11 cellular contexts compared by ENCODE assay signal in the genomic region with DNA sequence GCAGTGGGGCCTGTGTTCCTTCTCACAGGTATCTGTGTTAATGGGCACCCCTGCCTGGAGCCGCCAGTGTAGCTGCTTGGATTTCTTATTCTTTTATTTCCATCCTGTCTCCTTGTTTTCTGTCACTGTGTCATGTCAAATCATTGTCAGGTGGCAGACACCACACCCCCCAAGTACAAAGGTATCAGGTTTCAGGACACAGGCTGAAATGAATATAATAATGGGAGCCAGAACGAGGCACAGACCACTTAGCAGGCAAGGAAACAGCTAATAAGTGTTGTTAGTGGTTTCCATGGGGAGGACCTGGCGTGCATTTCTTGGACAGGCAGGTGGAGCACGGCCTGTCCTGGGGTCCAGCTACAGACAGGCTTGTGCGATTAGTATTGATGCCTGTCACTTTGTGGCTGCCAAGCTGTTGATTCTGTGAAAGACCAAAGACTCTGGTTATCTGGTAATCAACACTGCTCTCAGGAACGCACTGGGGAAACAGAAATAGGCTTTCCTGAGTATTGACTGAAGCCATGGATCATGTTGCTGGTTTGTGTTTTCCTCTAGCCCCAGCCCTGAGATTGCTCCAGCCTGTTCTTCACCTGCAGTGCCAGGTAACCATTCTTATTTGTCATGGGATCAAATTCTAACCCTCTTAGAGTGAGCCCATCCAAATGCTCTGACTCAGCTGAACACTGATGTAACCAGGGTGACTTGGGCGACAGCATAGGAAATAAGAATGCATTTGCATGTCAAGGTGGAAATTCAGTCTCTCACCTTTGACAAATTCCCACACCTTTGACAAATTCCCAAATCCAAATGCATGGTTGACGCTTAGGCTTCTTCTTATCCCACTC.
A peak's percentile ranks its signal among the peaks of the same experiment; 100 is the strongest.
DNase-seq lines count a peak whose midpoint lies in the region; FAIRE-seq and TF ChIP-seq lines count a peak whose summit lies in the region.
"Had no signal": no experiment of that assay in that cellular context is flagged by ENCODE, and none has a peak within 500 bp of the region (broad histone marks: within the 10 kb centered on the region; RNA-seq: fewer than 3 reads in every experiment).

No MANE protein-coding gene starts in this region.

- H4K91ac ChIP-seq in H1 (replicated peaks; ENCODE audit: insufficient read length, low read length): no peak overlapping the region

- CTCF ChIA-PET in HEK293 (lab: Yijun Ruan, JAX): no interaction called here
- CTCF ChIA-PET in H1 (lab: Charles Lee; ENCODE audit: partially characterized antibody): interaction anchor here (0.8 to 1.3 kb wide), 2 partner anchors 9 to 21 kb away, joined by 3 to 4 read pairs; no protein-coding TSS in a partner anchor

- peak overlapping the region; percentile 29 for H3K27ac Mint-ChIP-seq in neural progenitor cell
- no peak overlapping the region for H3K27ac Mint-ChIP-seq in activated CD4-positive, alpha-beta T cell treated with anti-CD3 and anti-CD28 coated beads, Interleukin-2, amount 10 ng/mL, durations not matched to agents 24 days and 14 days
- H3K27ac Mint-ChIP-seq: CD4-positive, CD25-positive, alpha-beta regulatory T cell; IgD-negative memory B cell had no signal

- H2AFZ ChIP-seq in H1 (ENCODE audit: low read length) (no peak overlapping the region), neural progenitor cell (replicated peaks) (no peak overlapping the region)

- H3K9me3 ChIP-seq in HEK293 (ENCODE audit: control insufficient read depth, insufficient read depth, low read depth, low read length): no peaks in the 10 kb centered on the region
- no peaks in the 10 kb centered on the region for H3K9me3 ChIP-seq in H1 (ENCODE audit: insufficient read depth in 2 of 2, low read depth in 1 of 2, low read length in 1 of 2)
- H3K9me3 ChIP-seq in neural progenitor cell (ENCODE audit: low read depth): no peaks in the 10 kb centered on the region

- H2BK5ac ChIP-seq in H1 (ENCODE audit: low read depth, low read length): no peak overlapping the region

- H4K8ac ChIP-seq in H1 (ENCODE audit: extremely low read depth, insufficient read depth, low read length): no peak overlapping the region; the same call in 1 of the 2 replicates

- no peaks in the 10 kb centered on the region for H3K36me3 Mint-ChIP-seq in neural progenitor cell
- H3K36me3 Mint-ChIP-seq in activated CD4-positive, alpha-beta T cell treated with anti-CD3 and anti-CD28 coated beads, Interleukin-2, amount 10 ng/mL, durations not matched to agents 24 days and 14 days (ENCODE audit: low read depth): no peaks in the 10 kb centered on the region
- H3K36me3 Mint-ChIP-seq: CD4-positive, CD25-positive, alpha-beta regulatory T cell; IgD-negative memory B cell had no signal

- H2BK20ac ChIP-seq in H1 (ENCODE audit: low read length): no peak overlapping the region

- H3K27me3 ChIP-seq in H1 (replicated peaks in 1 of 4; ENCODE audit: control insufficient read depth in 3 of 4, extremely low read depth in 1 of 4, insufficient read depth in 3 of 4, low read length in 3 of 4) (no peaks in the 10 kb centered on the region), neural progenitor cell (no peaks in the 10 kb centered on the region)

- H4K5ac ChIP-seq in H1 (ENCODE audit: insufficient read length, low read depth, low read length): no peak overlapping the region

- peak overlapping the region; percentile 65; the same call in 1 of the 2 replicates for H2BK15ac ChIP-seq in H1 (ENCODE audit: low read length)

- TF ChIP-seq RAD21 in H1 (IDR thresholded peaks at IDR 0.05 in 1 of 2, conservative IDR thresholded peaks at IDR 0.05 in 1 of 2; ENCODE audit: low read depth in 2 of 2, low read length in 2 of 2): no peak

- H4K20me1 ChIP-seq in H1 (replicated peaks in 1 of 2; ENCODE audit: control insufficient read depth in 1 of 2, insufficient read depth in 2 of 2, low read length in 2 of 2) (no peaks in the 10 kb centered on the region), neural progenitor cell (ENCODE audit: low read depth) (no peaks in the 10 kb centered on the region)

- H3K4me3 ChIP-seq in HEK293 (ENCODE audit: low read depth, low read length) (no peak overlapping the region), H1 (ENCODE audit: extremely low read depth in 1 of 4, insufficient read depth in 2 of 4, low read depth in 3 of 4, low read length in 4 of 4) (no peak overlapping the region), neural progenitor cell (no peak overlapping the region)

- H3K9ac ChIP-seq in H1 (replicated peaks in 1 of 4; ENCODE audit: extremely low read depth in 1 of 4, low read depth in 3 of 4, low read length in 3 of 4) (no peak overlapping the region), neural progenitor cell (no peak overlapping the region)

- peaks cover 10% of the 10 kb centered on the region for H3K4me1 ChIP-seq in HEK293 (ENCODE audit: control insufficient read depth, insufficient read depth, low read length)
- H3K4me1 ChIP-seq in H1 (replicated peaks in 1 of 4; ENCODE audit: control insufficient read depth in 3 of 4, insufficient read depth in 4 of 4, low read length in 3 of 4): peaks cover 0 to 5% (median 1%) of the 10 kb centered on the region in 4 experiments; a peak in 2 of 7 replicates
- H3K4me1 ChIP-seq in neural progenitor cell: peaks cover 28% of the 10 kb centered on the region

- H3K4me2 ChIP-seq in H1 (ENCODE audit: insufficient read depth in 1 of 2, low read depth in 2 of 2, low read length in 2 of 2) (no peak overlapping the region), neural progenitor cell (no peak overlapping the region)

- TF ChIP-seq CTCF in HEK293 (tag by site-specific recombination; IDR thresholded peaks at IDR 0.05): no peak
- no peak for TF ChIP-seq CTCF in H1 (IDR thresholded peaks at IDR 0.05; ENCODE audit: control extremely low read depth in 1 of 3, insufficient read depth in 1 of 3, low read depth in 1 of 3, low read length in 3 of 3)
- TF ChIP-seq CTCF in neural progenitor cell (IDR thresholded peaks at IDR 0.05): no peak

- no peak overlapping the region for H3K23ac ChIP-seq in H1 (ENCODE audit: insufficient read length)

- TF ChIP-seq EP300 in H1 (IDR thresholded peaks at IDR 0.05; ENCODE audit: borderline replicate concordance in 1 of 2, low read depth in 2 of 2, low read length in 2 of 2): no peak

- FAIRE-seq in H1 (lab: Jason Lieb, UNC): no peak

- H3K4me3 Mint-ChIP-seq in neural progenitor cell: peak overlapping the region; percentile 9
- no peak overlapping the region for H3K4me3 Mint-ChIP-seq in activated CD4-positive, alpha-beta T cell treated with anti-CD3 and anti-CD28 coated beads, Interleukin-2, amount 10 ng/mL, durations not matched to agents 24 days and 14 days
- H3K4me3 Mint-ChIP-seq: CD4-positive, CD25-positive, alpha-beta regulatory T cell; IgD-negative memory B cell had no signal

- no peaks in the 10 kb centered on the region for H3K79me1 ChIP-seq in H1 (ENCODE audit: low read depth, low read length)

- no peak overlapping the region for H3K14ac ChIP-seq in H1 (ENCODE audit: insufficient read length)

- DNase-seq in NCI-H2196 treated with DMSO at 0.1 percent for 48 hours (lab: John Stamatoyannopoulos, UW; ENCODE audit: unreplicated experiment) (peak; percentile 82), H1 (ENCODE audit: low read depth in 1 of 2, low spot score in 2 of 2) (no peak), neural progenitor cell (ENCODE audit: low spot score) (no peak), hippocampal formation (lab: John Stamatoyannopoulos, UW) (no peak), RPMI8226 (no peak)
- no peak for DNase-seq in activated CD4-positive, alpha-beta T cell treated with anti-CD3 and anti-CD28 coated beads, Interleukin-2, amount 10 ng/mL, durations not matched to agents 24 days and 14 days
- no peak for DNase-seq in stimulated activated naive CD4-positive, alpha-beta T cell (lab: John Stamatoyannopoulos, UW)
- DNase-seq: activated CD8-positive, alpha-beta memory T cell treated with anti-CD3 and anti-CD28 coated beads, Interleukin-2, amount 50 U/mL, for 48 hours; CD4-positive, CD25-positive, alpha-beta regulatory T cell had no signal

- H3K9me3 Mint-ChIP-seq in neural progenitor cell: no peaks in the 10 kb centered on the region
- H3K9me3 Mint-ChIP-seq in activated CD4-positive, alpha-beta T cell treated with anti-CD3 and anti-CD28 coated beads, Interleukin-2, amount 10 ng/mL, durations not matched to agents 24 days and 14 days: no peaks in the 10 kb centered on the region

- H3K18ac ChIP-seq in H1 (ENCODE audit: extremely low read depth, low read length): no peak overlapping the region

- 82% methylated on average over 8 of the region's 8 CpGs; no CpG with 5 or more reads in 1 of the 2 experiments for WGBS in H1 (ENCODE audit: extremely low coverage in 1 of 2, insufficient coverage in 1 of 2, insufficient read length in 1 of 2, insufficient replicate concordance in 2 of 2, low coverage in 1 of 2, low lambda C conversion rate in 2 of 2, missing lambda C conversion rate in 1 of 2), 2 experiments

- peaks cover 87% of the 10 kb centered on the region for H3K4me1 Mint-ChIP-seq in neural progenitor cell
- H3K4me1 Mint-ChIP-seq in activated CD4-positive, alpha-beta T cell treated with anti-CD3 and anti-CD28 coated beads, Interleukin-2, amount 10 ng/mL, durations not matched to agents 24 days and 14 days: no peaks in the 10 kb centered on the region
- H3K4me1 Mint-ChIP-seq: CD4-positive, CD25-positive, alpha-beta regulatory T cell; IgD-negative memory B cell had no signal

- no peak for TF ChIP-seq POLR2A in H1 (IDR thresholded peaks at IDR 0.05; ENCODE audit: control extremely low read depth in 1 of 2, low read depth in 2 of 2, low read length in 2 of 2)

- peaks cover 5% of the 10 kb centered on the region for H3K27me3 Mint-ChIP-seq in neural progenitor cell (ENCODE audit: insufficient read depth, low read depth)
- no peaks in the 10 kb centered on the region for H3K27me3 Mint-ChIP-seq in activated CD4-positive, alpha-beta T cell treated with anti-CD3 and anti-CD28 coated beads, Interleukin-2, amount 10 ng/mL, durations not matched to agents 24 days and 14 days
- H3K27me3 Mint-ChIP-seq: CD4-positive, CD25-positive, alpha-beta regulatory T cell; IgD-negative memory B cell had no signal

- H3K23me2 ChIP-seq in H1 (ENCODE audit: low read depth, low read length): no peaks in the 10 kb centered on the region; the same call in 1 of the 2 replicates

- no peak overlapping the region for H3K56ac ChIP-seq in H1 (replicated peaks; ENCODE audit: insufficient read length, low read depth, low read length)

- H2BK120ac ChIP-seq in H1 (replicated peaks; ENCODE audit: low read depth, low read length): no peak overlapping the region

- POLR2A ChIA-PET in HEK293 (lab: Yijun Ruan, JAX): no interaction called here
- POLR2A ChIA-PET in H1 (lab: Charles Lee; ENCODE audit: partially characterized antibody): no interaction called here

- H3K79me2 ChIP-seq in H1 (ENCODE audit: control insufficient read depth in 1 of 2, insufficient read depth in 2 of 2, low read length in 2 of 2) (no peaks in the 10 kb centered on the region), neural progenitor cell (ENCODE audit: low read depth) (no peaks in the 10 kb centered on the region)

- no peak overlapping the region for H3K27ac ChIP-seq in HEK293 (ENCODE audit: extremely low read depth, low read depth, low read length)
- H3K27ac ChIP-seq in H1 (ENCODE audit: low read depth, low read length): no peak overlapping the region
- H3K27ac ChIP-seq in neural progenitor cell: no peak overlapping the region

- H2BK12ac ChIP-seq in H1 (ENCODE audit: low read depth, low read length): no peak overlapping the region; the same call in 1 of the 2 replicates

- no peak overlapping the region for H2AK5ac ChIP-seq in H1 (ENCODE audit: low read depth, low read length)

- no peaks in the 10 kb centered on the region for H3K36me3 ChIP-seq in HEK293 (ENCODE audit: control insufficient read depth in 2 of 2, insufficient read depth in 1 of 2, low read length in 2 of 2)
- H3K36me3 ChIP-seq in H1 (ENCODE audit: control insufficient read depth in 2 of 4, insufficient read depth in 4 of 4, low read length in 3 of 4): no peaks in the 10 kb centered on the region
- H3K36me3 ChIP-seq in neural progenitor cell: no peaks in the 10 kb centered on the region

- no peak overlapping the region for H3K4ac ChIP-seq in H1 (replicated peaks; ENCODE audit: insufficient read length, low read depth, low read length)

- peaks cover 4% of the 10 kb centered on the region for H3F3A ChIP-seq in neural progenitor cell (ENCODE audit: low read depth)

- intact Hi-C loops in activated CD4-positive, alpha-beta T cell treated with anti-CD3 and anti-CD28 coated beads, Interleukin-2, amount 10 ng/mL, durations not matched to agents 24 days and 14 days (cut with micrococcal nuclease): no loop called here
